ENCODE assay signal across 21 cellular contexts in the genomic region with DNA sequence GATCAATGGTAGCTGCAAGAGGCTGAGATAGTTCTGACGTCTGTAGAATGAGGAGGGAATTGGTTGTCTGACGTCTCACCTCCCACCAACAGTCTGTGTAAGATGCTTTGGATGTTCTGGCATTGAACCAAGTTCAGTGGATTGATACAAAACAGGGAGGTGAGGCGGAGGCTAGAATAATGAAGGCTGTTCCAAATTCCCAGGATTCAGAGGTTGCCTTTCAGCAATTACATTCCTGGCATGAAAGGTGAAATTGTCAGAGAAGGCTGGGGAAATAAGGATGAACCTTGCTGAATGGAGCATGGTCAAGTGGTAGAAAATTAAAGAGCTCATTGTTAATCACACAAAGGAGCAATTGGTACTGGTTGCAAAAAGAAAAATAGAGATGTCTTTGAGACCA.
"Had no signal": no experiment of that assay in that cellular context is flagged by ENCODE, and none has a peak within 500 bp of the region (broad histone marks: within the 10 kb centered on the region; RNA-seq: fewer than 3 reads in every experiment).

No MANE protein-coding gene starts in this region.

- H3K27me3 ChIP-seq: dorsolateral prefrontal cortex, neutrophil, pancreas, right lobe of liver, stomach, testis, tibial artery, upper lobe of left lung had no signal

- H3K36me3 ChIP-seq: neutrophil, pancreas, right lobe of liver, stomach, tibial artery, upper lobe of left lung had no signal

- ATAC-seq: left lobe of liver; mucosa of descending colon; natural killer cell treated with Interleukin-12 subunit alpha and Interleukin-12 subunit beta and Interleukin-15 and Interleukin-18, amount 100 ng/mL, for 72 hours; pancreas; right lobe of liver had no signal

- DNase-seq: dorsolateral prefrontal cortex; effector CD4-positive, alpha-beta T cell; kidney; mesenchymal stem cell; mucosa of descending colon; naive B cell; pancreas; right lobe of liver; small intestine; stimulated activated CD4-positive, alpha-beta T cell treated with anti-CD3 and anti-CD28 coated beads, Interleukin-15, amount 100 ng/mL, for 24 hours; stimulated activated CD4-positive, alpha-beta T cell treated with anti-CD3 and anti-CD28 coated beads, Interleukin-4, amount 100 ng/mL, for 1 hour; stimulated activated CD8-positive, alpha-beta memory T cell treated with anti-CD3 and anti-CD28 coated beads, Interleukin-4, amount 100 ng/mL, for 48 hours; stimulated activated naive CD4-positive, alpha-beta T cell treated with Interleukin-2 at 50 U/mL for 16 hours; stomach; testis; tibial artery; upper lobe of left lung had no signal

- H3K4me1 ChIP-seq: pancreas, right lobe of liver, stomach, upper lobe of left lung had no signal

- H3K9me3 ChIP-seq: mucosa of descending colon, neutrophil, pancreas, right lobe of liver, stomach, testis, tibial artery, upper lobe of left lung had no signal

- H3K27ac ChIP-seq: dorsolateral prefrontal cortex, neutrophil, pancreas, right lobe of liver, stomach, testis, tibial artery, upper lobe of left lung had no signal

- H3K4me3 ChIP-seq: dorsolateral prefrontal cortex, lung, mucosa of descending colon, pancreas, right lobe of liver, stomach, testis, tibial artery, upper lobe of left lung had no signal
